In genomic region chr1:184558691-184559090, GRCh38 we compare ENCODE assay signal across 20 cellular contexts.
DNase-seq lines count a peak whose midpoint lies in the region; ATAC-seq, FAIRE-seq and TF ChIP-seq lines count a peak whose summit lies in the region.
"Had no signal": no experiment of that assay in that cellular context is flagged by ENCODE, and none has a peak within 500 bp of the region (broad histone marks: within the 10 kb centered on the region; RNA-seq: fewer than 3 reads in every experiment).

No MANE protein-coding gene starts in this region.

- H3K9me3 ChIP-seq in SK-N-MC (ENCODE audit: low read depth, low read length) (no peaks in the 10 kb centered on the region), sigmoid colon (no peaks in the 10 kb centered on the region)
- no peaks in the 10 kb centered on the region for H3K9me3 ChIP-seq in naive thymus-derived CD4-positive, alpha-beta T cell (ENCODE audit: control insufficient read depth in 2 of 3, low read length in 3 of 3)

- DNase-seq in AG10803 (ENCODE audit: low read depth), result peak; percentile 11
- DNase-seq in SK-N-MC (ENCODE audit: low read depth, low spot score), result no peak
- DNase-seq in epithelial cell of prostate (ENCODE audit: low read depth, low spot score), result peak; percentile 41
- DNase-seq in natural killer cell, result no peak
- no peak for DNase-seq in NCI-H1048 (lab: John Stamatoyannopoulos, UW)
- no peak for DNase-seq in naive thymus-derived CD4-positive, alpha-beta T cell
- DNase-seq in frontal cortex (ENCODE audit: low spot score in 2 of 2), result no peak
- no peak for DNase-seq in sigmoid colon
- DNase-seq: CD8-positive, alpha-beta T cell; HCEC 1CT; NCI-H1417; NCI-H187; NCI-H2107; NCI-H2227 treated with DMSO at 0.1 percent for 48 hours; NCI-H510A treated with DMSO at 0.1 percent for 48 hours; NCI-H82; SHP77 had no signal

- TF ChIP-seq CTCF in AG10803 (conservative IDR thresholded peaks at IDR 0.05; ENCODE audit: low read length), result no peak
- no peak for TF ChIP-seq CTCF in natural killer cell (IDR thresholded peaks at IDR 0.05)
- TF ChIP-seq CTCF in sigmoid colon (IDR thresholded peaks at IDR 0.05), result no peak

- H3K27ac ChIP-seq in SK-N-MC (peak overlapping the region; percentile 90), epithelial cell of prostate (peak overlapping the region; percentile 61), sigmoid colon (no peak overlapping the region)
- H3K27ac ChIP-seq in naive thymus-derived CD4-positive, alpha-beta T cell (ENCODE audit: low read depth, low read length), result no peak overlapping the region
- H3K27ac ChIP-seq: BLaER1 had no signal

- no peak overlapping the region for H3K4me3 Mint-ChIP-seq in natural killer cell
- no peak overlapping the region for H3K4me3 Mint-ChIP-seq in naive thymus-derived CD4-positive, alpha-beta T cell
- H3K4me3 Mint-ChIP-seq: CD8-positive, alpha-beta T cell had no signal

- FAIRE-seq in frontal cortex (lab: Jason Lieb, UNC), result no peak
- FAIRE-seq: GM12891, GM19239 had no signal

- intact Hi-C loops in natural killer cell (cut with micrococcal nuclease) (no loop called here), sigmoid colon (cut with DNase I) (no loop called here)
- intact Hi-C loops in naive thymus-derived CD4-positive, alpha-beta T cell (cut with micrococcal nuclease), result no loop called here

- H3K4me1 Mint-ChIP-seq in natural killer cell, result peaks cover 86 to 96% of the 10 kb centered on the region in 2 donors
- H3K4me1 Mint-ChIP-seq in naive thymus-derived CD4-positive, alpha-beta T cell, result peaks cover 0 to 3% (median 0%) of the 10 kb centered on the region in 7 donors

- no peaks in the 10 kb centered on the region for H3K9me3 Mint-ChIP-seq in natural killer cell
- peaks cover 0 to 4% (median 0%) of the 10 kb centered on the region in 11 donors for H3K9me3 Mint-ChIP-seq in naive thymus-derived CD4-positive, alpha-beta T cell
- H3K9me3 Mint-ChIP-seq: CD8-positive, alpha-beta T cell had no signal

- no peaks in the 10 kb centered on the region for H3K4me1 ChIP-seq in naive thymus-derived CD4-positive, alpha-beta T cell (ENCODE audit: control insufficient read depth in 2 of 2, insufficient read depth in 2 of 2, low read length in 2 of 2)
- H3K4me1 ChIP-seq in sigmoid colon, result peaks cover 0 to 30% (median 25%) of the 10 kb centered on the region in 4 donors
- H3K4me1 ChIP-seq: BLaER1 had no signal

- no peak overlapping the region for H3K4me3 ChIP-seq in AG10803 (ENCODE audit: low read length)
- no peak overlapping the region for H3K4me3 ChIP-seq in SK-N-MC
- H3K4me3 ChIP-seq in naive thymus-derived CD4-positive, alpha-beta T cell (ENCODE audit: low read length), result no peak overlapping the region
- no peak overlapping the region for H3K4me3 ChIP-seq in sigmoid colon
- H3K4me3 ChIP-seq: BLaER1 had no signal

- no peak for TF ChIP-seq POLR2A in sigmoid colon (IDR thresholded peaks at IDR 0.05)

- POLR2A ChIA-PET in naive thymus-derived CD4-positive, alpha-beta T cell (lab: Charles Lee), result no interaction called here

- CTCF ChIA-PET in naive thymus-derived CD4-positive, alpha-beta T cell (lab: Charles Lee), result no interaction called here

- no peak for ATAC-seq in natural killer cell
- ATAC-seq in naive thymus-derived CD4-positive, alpha-beta T cell, result no peak
- ATAC-seq: CD8-positive, alpha-beta T cell had no signal

- no peaks in the 10 kb centered on the region for H3K27me3 ChIP-seq in naive thymus-derived CD4-positive, alpha-beta T cell (ENCODE audit: control insufficient read depth in 2 of 2, insufficient read depth in 2 of 2, low read length in 2 of 2)
- no peaks in the 10 kb centered on the region for H3K27me3 ChIP-seq in sigmoid colon
- H3K27me3 ChIP-seq: BLaER1 had no signal

- H3K36me3 Mint-ChIP-seq in natural killer cell, result no peaks in the 10 kb centered on the region
- H3K36me3 Mint-ChIP-seq in naive thymus-derived CD4-positive, alpha-beta T cell, result no peaks in the 10 kb centered on the region
- H3K36me3 Mint-ChIP-seq: CD8-positive, alpha-beta T cell had no signal

- H3K27me3 Mint-ChIP-seq in natural killer cell (ENCODE audit: low read depth in 2 of 2), result no peaks in the 10 kb centered on the region
- H3K27me3 Mint-ChIP-seq in naive thymus-derived CD4-positive, alpha-beta T cell, result peaks cover 10 to 29% (median 18%) of the 10 kb centered on the region in 5 donors

- TF ChIP-seq EP300 in sigmoid colon (IDR thresholded peaks at IDR 0.05), result no peak

- peak overlapping the region; percentile 70 to 78 for H3K27ac Mint-ChIP-seq in natural killer cell
- no peak overlapping the region for H3K27ac Mint-ChIP-seq in naive thymus-derived CD4-positive, alpha-beta T cell
- H3K27ac Mint-ChIP-seq: CD8-positive, alpha-beta T cell had no signal

- H3K9ac ChIP-seq in SK-N-MC (ENCODE audit: insufficient read length), result no peak overlapping the region
- H3K9ac ChIP-seq: BLaER1 had no signal

- H3K36me3 ChIP-seq in SK-N-MC (ENCODE audit: insufficient read depth, low read length) (no peaks in the 10 kb centered on the region), sigmoid colon (no peaks in the 10 kb centered on the region)
- no peaks in the 10 kb centered on the region for H3K36me3 ChIP-seq in naive thymus-derived CD4-positive, alpha-beta T cell (ENCODE audit: control insufficient read depth in 2 of 3, insufficient read depth in 3 of 3, low read length in 3 of 3)
- H3K36me3 ChIP-seq: BLaER1 had no signal

Comparison
In these comparisons a context has a peak if more than half of its experiments do, and no peak if none do; other contexts are left out.
1. DNase-seq: peak in AG10803 (single experiment) and epithelial cell of prostate (single experiment); none in SK-N-MC (single experiment), natural killer cell (single experiment), NCI-H1048 (single experiment), naive thymus-derived CD4-positive, alpha-beta T cell (0 of 9), frontal cortex (0 of 2) and sigmoid colon (single experiment).
2. H3K27ac ChIP-seq: peak in SK-N-MC (single experiment) and epithelial cell of prostate (single experiment); none in naive thymus-derived CD4-positive, alpha-beta T cell (single experiment) and sigmoid colon (0 of 4).
3. H3K27ac Mint-ChIP-seq: peak in natural killer cell (2 of 2); none in naive thymus-derived CD4-positive, alpha-beta T cell (0 of 9).